1 cellular context compared by ENCODE assay signal in the genomic region with DNA sequence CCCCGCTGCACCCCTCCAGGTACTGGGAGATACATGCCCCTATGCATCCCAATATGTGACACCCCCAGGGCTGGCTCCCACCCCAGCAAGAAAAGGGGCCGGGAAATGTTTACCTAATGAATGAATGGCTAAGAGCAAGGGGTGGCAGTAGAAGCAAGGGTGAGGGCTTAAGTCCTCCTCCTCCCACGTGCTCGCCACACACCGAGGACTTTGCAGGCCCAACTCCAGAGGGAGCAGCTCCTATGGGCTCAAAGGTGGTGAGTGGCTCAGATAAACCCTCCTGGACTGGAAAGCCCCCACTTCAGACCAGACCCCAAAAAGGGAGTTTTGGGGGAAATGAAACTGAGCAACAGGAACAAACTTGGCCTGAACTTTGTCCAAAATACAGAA.
A peak's percentile ranks its signal among the peaks of the same experiment; 100 is the strongest.
TF ChIP-seq lines count a peak whose summit lies in the region.

No MANE protein-coding gene starts in this region.

TF ChIP-seq in GM12878, 131 proteins besides CTCF, POLR2A, EP300 and RAD21 (continued from another document and continues in another):
- TF ChIP-seq, protein P1, sequence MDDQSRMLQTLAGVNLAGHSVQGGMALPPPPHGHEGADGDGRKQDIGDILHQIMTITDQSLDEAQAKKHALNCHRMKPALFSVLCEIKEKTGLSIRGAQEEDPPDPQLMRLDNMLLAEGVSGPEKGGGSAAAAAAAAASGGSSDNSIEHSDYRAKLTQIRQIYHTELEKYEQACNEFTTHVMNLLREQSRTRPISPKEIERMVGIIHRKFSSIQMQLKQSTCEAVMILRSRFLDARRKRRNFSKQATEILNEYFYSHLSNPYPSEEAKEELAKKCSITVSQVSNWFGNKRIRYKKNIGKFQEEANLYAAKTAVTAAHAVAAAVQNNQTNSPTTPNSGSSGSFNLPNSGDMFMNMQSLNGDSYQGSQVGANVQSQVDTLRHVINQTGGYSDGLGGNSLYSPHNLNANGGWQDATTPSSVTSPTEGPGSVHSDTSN (IDR thresholded peaks at IDR 0.05; ENCODE audit: insufficient replicate concordance, low read depth, low read length): no peak
- TF ChIP-seq, protein P2, sequence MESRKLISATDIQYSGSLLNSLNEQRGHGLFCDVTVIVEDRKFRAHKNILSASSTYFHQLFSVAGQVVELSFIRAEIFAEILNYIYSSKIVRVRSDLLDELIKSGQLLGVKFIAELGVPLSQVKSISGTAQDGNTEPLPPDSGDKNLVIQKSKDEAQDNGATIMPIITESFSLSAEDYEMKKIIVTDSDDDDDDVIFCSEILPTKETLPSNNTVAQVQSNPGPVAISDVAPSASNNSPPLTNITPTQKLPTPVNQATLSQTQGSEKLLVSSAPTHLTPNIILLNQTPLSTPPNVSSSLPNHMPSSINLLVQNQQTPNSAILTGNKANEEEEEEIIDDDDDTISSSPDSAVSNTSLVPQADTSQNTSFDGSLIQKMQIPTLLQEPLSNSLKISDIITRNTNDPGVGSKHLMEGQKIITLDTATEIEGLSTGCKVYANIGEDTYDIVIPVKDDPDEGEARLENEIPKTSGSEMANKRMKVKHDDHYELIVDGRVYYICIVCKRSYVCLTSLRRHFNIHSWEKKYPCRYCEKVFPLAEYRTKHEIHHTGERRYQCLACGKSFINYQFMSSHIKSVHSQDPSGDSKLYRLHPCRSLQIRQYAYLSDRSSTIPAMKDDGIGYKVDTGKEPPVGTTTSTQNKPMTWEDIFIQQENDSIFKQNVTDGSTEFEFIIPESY (IDR thresholded peaks at IDR 0.05): no peak
- TF ChIP-seq, protein P3, sequence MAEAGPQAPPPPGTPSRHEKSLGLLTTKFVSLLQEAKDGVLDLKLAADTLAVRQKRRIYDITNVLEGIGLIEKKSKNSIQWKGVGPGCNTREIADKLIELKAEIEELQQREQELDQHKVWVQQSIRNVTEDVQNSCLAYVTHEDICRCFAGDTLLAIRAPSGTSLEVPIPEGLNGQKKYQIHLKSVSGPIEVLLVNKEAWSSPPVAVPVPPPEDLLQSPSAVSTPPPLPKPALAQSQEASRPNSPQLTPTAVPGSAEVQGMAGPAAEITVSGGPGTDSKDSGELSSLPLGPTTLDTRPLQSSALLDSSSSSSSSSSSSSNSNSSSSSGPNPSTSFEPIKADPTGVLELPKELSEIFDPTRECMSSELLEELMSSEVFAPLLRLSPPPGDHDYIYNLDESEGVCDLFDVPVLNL (IDR thresholded peaks at IDR 0.05; ENCODE audit: low read depth, low read length): no peak
- TF ChIP-seq ZSCAN29 (IDR thresholded peaks at IDR 0.05): no peak
- no peak for TF ChIP-seq ZNF274 (IDR thresholded peaks at IDR 0.05; ENCODE audit: insufficient read depth, insufficient read length)
- TF ChIP-seq NR2F1 (conservative IDR thresholded peaks at IDR 0.05): no peak; the same call in 1 of the 2 replicates
- TF ChIP-seq, protein P4, sequence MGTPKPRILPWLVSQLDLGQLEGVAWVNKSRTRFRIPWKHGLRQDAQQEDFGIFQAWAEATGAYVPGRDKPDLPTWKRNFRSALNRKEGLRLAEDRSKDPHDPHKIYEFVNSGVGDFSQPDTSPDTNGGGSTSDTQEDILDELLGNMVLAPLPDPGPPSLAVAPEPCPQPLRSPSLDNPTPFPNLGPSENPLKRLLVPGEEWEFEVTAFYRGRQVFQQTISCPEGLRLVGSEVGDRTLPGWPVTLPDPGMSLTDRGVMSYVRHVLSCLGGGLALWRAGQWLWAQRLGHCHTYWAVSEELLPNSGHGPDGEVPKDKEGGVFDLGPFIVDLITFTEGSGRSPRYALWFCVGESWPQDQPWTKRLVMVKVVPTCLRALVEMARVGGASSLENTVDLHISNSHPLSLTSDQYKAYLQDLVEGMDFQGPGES (IDR thresholded peaks at IDR 0.05): no peak
- TF ChIP-seq, protein P5, sequence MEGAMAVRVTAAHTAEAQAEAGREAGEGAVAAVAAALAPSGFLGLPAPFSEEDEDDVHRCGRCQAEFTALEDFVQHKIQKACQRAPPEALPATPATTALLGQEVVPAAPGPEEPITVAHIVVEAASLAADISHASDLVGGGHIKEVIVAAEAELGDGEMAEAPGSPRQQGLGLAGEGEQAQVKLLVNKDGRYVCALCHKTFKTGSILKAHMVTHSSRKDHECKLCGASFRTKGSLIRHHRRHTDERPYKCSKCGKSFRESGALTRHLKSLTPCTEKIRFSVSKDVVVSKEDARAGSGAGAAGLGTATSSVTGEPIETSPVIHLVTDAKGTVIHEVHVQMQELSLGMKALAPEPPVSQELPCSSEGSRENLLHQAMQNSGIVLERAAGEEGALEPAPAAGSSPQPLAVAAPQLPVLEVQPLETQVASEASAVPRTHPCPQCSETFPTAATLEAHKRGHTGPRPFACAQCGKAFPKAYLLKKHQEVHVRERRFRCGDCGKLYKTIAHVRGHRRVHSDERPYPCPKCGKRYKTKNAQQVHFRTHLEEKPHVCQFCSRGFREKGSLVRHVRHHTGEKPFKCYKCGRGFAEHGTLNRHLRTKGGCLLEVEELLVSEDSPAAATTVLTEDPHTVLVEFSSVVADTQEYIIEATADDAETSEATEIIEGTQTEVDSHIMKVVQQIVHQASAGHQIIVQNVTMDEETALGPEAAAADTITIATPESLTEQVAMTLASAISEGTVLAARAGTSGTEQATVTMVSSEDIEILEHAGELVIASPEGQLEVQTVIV (IDR thresholded peaks at IDR 0.05; ENCODE audit: borderline replicate concordance, partially characterized antibody): no peak
- TF ChIP-seq, protein P6, sequence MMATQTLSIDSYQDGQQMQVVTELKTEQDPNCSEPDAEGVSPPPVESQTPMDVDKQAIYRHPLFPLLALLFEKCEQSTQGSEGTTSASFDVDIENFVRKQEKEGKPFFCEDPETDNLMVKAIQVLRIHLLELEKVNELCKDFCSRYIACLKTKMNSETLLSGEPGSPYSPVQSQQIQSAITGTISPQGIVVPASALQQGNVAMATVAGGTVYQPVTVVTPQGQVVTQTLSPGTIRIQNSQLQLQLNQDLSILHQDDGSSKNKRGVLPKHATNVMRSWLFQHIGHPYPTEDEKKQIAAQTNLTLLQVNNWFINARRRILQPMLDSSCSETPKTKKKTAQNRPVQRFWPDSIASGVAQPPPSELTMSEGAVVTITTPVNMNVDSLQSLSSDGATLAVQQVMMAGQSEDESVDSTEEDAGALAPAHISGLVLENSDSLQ (IDR thresholded peaks at IDR 0.05): no peak
- TF ChIP-seq BRCA1 (IDR thresholded peaks at IDR 0.05; ENCODE audit: low read depth, low read length): no peak
- no peak for TF ChIP-seq ZNF384 (IDR thresholded peaks at IDR 0.05; ENCODE audit: borderline replicate concordance, low read depth, low read length)
- no peak for TF ChIP-seq KAT2A (conservative IDR thresholded peaks at IDR 0.05; ENCODE audit: control insufficient read depth, low read depth, low read length)
- TF ChIP-seq DPF2 (IDR thresholded peaks at IDR 0.05): no peak
- no peak for TF ChIP-seq TARDBP (IDR thresholded peaks at IDR 0.05; ENCODE audit: borderline replicate concordance)
- 0 out of 2 replicates have a peak, but pooled peaks have one; percentile 15 for TF ChIP-seq NFXL1 (IDR thresholded peaks at IDR 0.05; ENCODE audit: borderline replicate concordance)
- no peak for TF ChIP-seq SUZ12 (IDR thresholded peaks at IDR 0.05; ENCODE audit: unreplicated experiment)
- TF ChIP-seq LARP7 (IDR thresholded peaks at IDR 0.05): no peak
- peak; percentile 84 for TF ChIP-seq RELA (IDR thresholded peaks at IDR 0.05; ENCODE audit: borderline replicate concordance, partially characterized antibody)
- no peak for TF ChIP-seq CHD2 (IDR thresholded peaks at IDR 0.05; ENCODE audit: borderline replicate concordance, low read depth, low read length)
- TF ChIP-seq FOXM1 (IDR thresholded peaks at IDR 0.05; ENCODE audit: low read depth, low read length): peak; percentile 48; the same call in 1 of the 2 replicates
- no peak for TF ChIP-seq NFYA (IDR thresholded peaks at IDR 0.05; ENCODE audit: borderline replicate concordance, low read depth, low read length)
- no peak for TF ChIP-seq SIX5 (IDR thresholded peaks at IDR 0.05; ENCODE audit: low read depth, low read length, severe bottlenecking)
- no peak for TF ChIP-seq PML (IDR thresholded peaks at IDR 0.05; ENCODE audit: low read length)
- 0 out of 2 replicates have a peak, but pooled peaks have one; percentile 23 for TF ChIP-seq ZNF24 (IDR thresholded peaks at IDR 0.05)
- no peak for TF ChIP-seq ZZZ3 (IDR thresholded peaks at IDR 0.05; ENCODE audit: control insufficient read depth, insufficient read length, low read depth)
- no peak for TF ChIP-seq EZH2 (IDR thresholded peaks at IDR 0.05; ENCODE audit: borderline replicate concordance, control insufficient read depth, low read depth, low read length)
- no peak for TF ChIP-seq RB1 (IDR thresholded peaks at IDR 0.05; ENCODE audit: borderline replicate concordance)
- peak in 1 of 2 experiments; percentile 89; a peak in 2 of 4 replicates for TF ChIP-seq ETV6 (conservative IDR thresholded peaks at IDR 0.05 in 1 of 2, IDR thresholded peaks at IDR 0.05 in 1 of 2; ENCODE audit: borderline replicate concordance in 1 of 2, low read depth in 1 of 2)
- TF ChIP-seq, protein P7, sequence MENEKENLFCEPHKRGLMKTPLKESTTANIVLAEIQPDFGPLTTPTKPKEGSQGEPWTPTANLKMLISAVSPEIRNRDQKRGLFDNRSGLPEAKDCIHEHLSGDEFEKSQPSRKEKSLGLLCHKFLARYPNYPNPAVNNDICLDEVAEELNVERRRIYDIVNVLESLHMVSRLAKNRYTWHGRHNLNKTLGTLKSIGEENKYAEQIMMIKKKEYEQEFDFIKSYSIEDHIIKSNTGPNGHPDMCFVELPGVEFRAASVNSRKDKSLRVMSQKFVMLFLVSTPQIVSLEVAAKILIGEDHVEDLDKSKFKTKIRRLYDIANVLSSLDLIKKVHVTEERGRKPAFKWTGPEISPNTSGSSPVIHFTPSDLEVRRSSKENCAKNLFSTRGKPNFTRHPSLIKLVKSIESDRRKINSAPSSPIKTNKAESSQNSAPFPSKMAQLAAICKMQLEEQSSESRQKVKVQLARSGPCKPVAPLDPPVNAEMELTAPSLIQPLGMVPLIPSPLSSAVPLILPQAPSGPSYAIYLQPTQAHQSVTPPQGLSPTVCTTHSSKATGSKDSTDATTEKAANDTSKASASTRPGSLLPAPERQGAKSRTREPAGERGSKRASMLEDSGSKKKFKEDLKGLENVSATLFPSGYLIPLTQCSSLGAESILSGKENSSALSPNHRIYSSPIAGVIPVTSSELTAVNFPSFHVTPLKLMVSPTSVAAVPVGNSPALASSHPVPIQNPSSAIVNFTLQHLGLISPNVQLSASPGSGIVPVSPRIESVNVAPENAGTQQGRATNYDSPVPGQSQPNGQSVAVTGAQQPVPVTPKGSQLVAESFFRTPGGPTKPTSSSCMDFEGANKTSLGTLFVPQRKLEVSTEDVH (IDR thresholded peaks at IDR 0.05; ENCODE audit: low read depth, partially characterized antibody): no peak
- TF ChIP-seq ESRRA (IDR thresholded peaks at IDR 0.05; ENCODE audit: low read length): no peak
- TF ChIP-seq NRF1 (conservative IDR thresholded peaks at IDR 0.05; ENCODE audit: low read depth, low read length): no peak
- peak; percentile 69; the same call in 1 of the 2 replicates for TF ChIP-seq TBL1XR1 (IDR thresholded peaks at IDR 0.05; ENCODE audit: low read depth, low read length)
- TF ChIP-seq, protein P8, sequence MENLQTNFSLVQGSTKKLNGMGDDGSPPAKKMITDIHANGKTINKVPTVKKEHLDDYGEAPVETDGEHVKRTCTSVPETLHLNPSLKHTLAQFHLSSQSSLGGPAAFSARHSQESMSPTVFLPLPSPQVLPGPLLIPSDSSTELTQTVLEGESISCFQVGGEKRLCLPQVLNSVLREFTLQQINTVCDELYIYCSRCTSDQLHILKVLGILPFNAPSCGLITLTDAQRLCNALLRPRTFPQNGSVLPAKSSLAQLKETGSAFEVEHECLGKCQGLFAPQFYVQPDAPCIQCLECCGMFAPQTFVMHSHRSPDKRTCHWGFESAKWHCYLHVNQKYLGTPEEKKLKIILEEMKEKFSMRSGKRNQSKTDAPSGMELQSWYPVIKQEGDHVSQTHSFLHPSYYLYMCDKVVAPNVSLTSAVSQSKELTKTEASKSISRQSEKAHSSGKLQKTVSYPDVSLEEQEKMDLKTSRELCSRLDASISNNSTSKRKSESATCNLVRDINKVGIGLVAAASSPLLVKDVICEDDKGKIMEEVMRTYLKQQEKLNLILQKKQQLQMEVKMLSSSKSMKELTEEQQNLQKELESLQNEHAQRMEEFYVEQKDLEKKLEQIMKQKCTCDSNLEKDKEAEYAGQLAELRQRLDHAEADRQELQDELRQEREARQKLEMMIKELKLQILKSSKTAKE (IDR thresholded peaks at IDR 0.05; ENCODE audit: low read depth, poor library complexity, severe bottlenecking): peak; percentile 14
- no peak for TF ChIP-seq PAX5 (IDR thresholded peaks at IDR 0.05; ENCODE audit: borderline replicate concordance, low read depth, low read length)
- TF ChIP-seq, protein P9, sequence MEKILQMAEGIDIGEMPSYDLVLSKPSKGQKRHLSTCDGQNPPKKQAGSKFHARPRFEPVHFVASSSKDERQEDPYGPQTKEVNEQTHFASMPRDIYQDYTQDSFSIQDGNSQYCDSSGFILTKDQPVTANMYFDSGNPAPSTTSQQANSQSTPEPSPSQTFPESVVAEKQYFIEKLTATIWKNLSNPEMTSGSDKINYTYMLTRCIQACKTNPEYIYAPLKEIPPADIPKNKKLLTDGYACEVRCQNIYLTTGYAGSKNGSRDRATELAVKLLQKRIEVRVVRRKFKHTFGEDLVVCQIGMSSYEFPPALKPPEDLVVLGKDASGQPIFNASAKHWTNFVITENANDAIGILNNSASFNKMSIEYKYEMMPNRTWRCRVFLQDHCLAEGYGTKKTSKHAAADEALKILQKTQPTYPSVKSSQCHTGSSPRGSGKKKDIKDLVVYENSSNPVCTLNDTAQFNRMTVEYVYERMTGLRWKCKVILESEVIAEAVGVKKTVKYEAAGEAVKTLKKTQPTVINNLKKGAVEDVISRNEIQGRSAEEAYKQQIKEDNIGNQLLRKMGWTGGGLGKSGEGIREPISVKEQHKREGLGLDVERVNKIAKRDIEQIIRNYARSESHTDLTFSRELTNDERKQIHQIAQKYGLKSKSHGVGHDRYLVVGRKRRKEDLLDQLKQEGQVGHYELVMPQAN (conservative IDR thresholded peaks at IDR 0.05): peak; percentile 31; the same call in 1 of the 2 replicates
